20 cellular contexts compared by ENCODE assay signal in the genomic region with DNA sequence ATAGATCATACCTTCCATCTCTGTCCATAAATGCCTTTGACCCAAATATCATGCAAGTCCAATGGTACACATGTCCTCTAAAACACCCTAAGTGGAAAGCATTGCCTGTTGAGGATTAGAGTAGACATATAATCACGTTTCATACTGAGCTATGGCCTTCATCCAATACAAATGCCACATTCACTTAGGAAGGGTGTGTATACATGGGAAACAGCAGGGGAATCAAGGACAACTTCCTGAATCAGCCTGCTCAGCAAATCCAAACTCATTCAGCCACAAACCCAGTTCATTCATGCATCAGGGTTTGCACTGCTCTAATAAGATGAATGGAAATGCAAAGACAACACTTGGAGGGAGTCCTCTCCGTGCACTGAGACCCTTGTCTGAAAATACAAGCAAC.
DNase-seq lines count a peak whose midpoint lies in the region; ATAC-seq, FAIRE-seq and TF ChIP-seq lines count a peak whose summit lies in the region.
"Had no signal": no experiment of that assay in that cellular context is flagged by ENCODE, and none has a peak within 500 bp of the region (broad histone marks: within the 10 kb centered on the region; RNA-seq: fewer than 3 reads in every experiment).

No MANE protein-coding gene starts in this region.

- ATAC-seq in sciatic nerve: no peak
- ATAC-seq: activated T-helper 17 cell treated with anti-CD3 and anti-CD28 coated beads, Interleukin-2, amount 50 U/mL, for 72 hours; lower lobe of right lung; stimulated activated memory B cell treated with anti-CD40 and anti-IgM and Interleukin-4, amounts not matched to agents 10 μg/mL and 1 μg/mL and 100 μg/mL, for 72 hours; WTC11 had no signal

- no peak overlapping the region for H3K4me3 ChIP-seq in uterus
- H3K4me3 ChIP-seq: cardiac muscle cell, dorsolateral prefrontal cortex, lower lobe of right lung, tibial nerve had no signal

- intact Hi-C loops in uterus (cut with DNase I; ENCODE audit: low total_unique reads) (no loop called here), sciatic nerve (cut with DNase I) (no loop called here)

- peak overlapping the region; percentile 58 to 68 for H3K27ac ChIP-seq in uterus
- H3K27ac ChIP-seq: cardiac muscle cell, lower lobe of right lung, tibial nerve had no signal

- no peaks in the 10 kb centered on the region for H3K9me3 ChIP-seq in uterus
- H3K9me3 ChIP-seq: lower lobe of right lung, tibial nerve had no signal

- FAIRE-seq in islet of Langerhans (lab: Jason Lieb, UNC): peak; percentile 98

- no peaks in the 10 kb centered on the region for H3K36me3 ChIP-seq in uterus
- H3K36me3 ChIP-seq: cardiac muscle cell, lower lobe of right lung, tibial nerve had no signal

- peaks cover 3 to 11% of the 10 kb centered on the region in 2 donors for H3K4me1 ChIP-seq in uterus
- H3K4me1 ChIP-seq: lower lobe of right lung, tibial nerve had no signal

- TF ChIP-seq CTCF in uterus (IDR thresholded peaks at IDR 0.05): no peak

- peak; percentile 28 for DNase-seq in NCI-H510A treated with DMSO at 0.1 percent for 48 hours (lab: John Stamatoyannopoulos, UW)
- DNase-seq in NCI-H510A (lab: John Stamatoyannopoulos, UW): no peak
- no peak for DNase-seq in uterus
- no peak for DNase-seq in NAMALWA (ENCODE audit: low spot score)
- DNase-seq in activated CD8-positive, alpha-beta memory T cell treated with anti-CD3 and anti-CD28 coated beads for 24 hours: no peak
- no peak for DNase-seq in sciatic nerve (ENCODE audit: low spot score)
- DNase-seq: ACHN; CD4-positive, alpha-beta T cell; lower lobe of right lung; naive B cell; NCI-H2171; Right ventricle myocardium superior had no signal

- no peaks in the 10 kb centered on the region for H3K27me3 ChIP-seq in uterus
- H3K27me3 ChIP-seq: dorsolateral prefrontal cortex had no signal

- no peak for TF ChIP-seq POLR2A in uterus (IDR thresholded peaks at IDR 0.05)

TF ChIP-seq in PFSK-1, 5 proteins besides CTCF, POLR2A, EP300 and RAD21:
- TF ChIP-seq SIN3A (IDR thresholded peaks at IDR 0.05; ENCODE audit: borderline replicate concordance, insufficient read depth, low read length) (peak; percentile 91), TAF1 (IDR thresholded peaks at IDR 0.05; ENCODE audit: borderline replicate concordance, insufficient read depth, low read length) (no peak), FOXP2 (optimal IDR thresholded peaks at IDR 0.05; ENCODE audit: borderline replicate concordance, extremely low read depth, extremely low read length, insufficient read depth) (no peak), REST (IDR thresholded peaks at IDR 0.05; ENCODE audit: insufficient read depth in 1 of 2, low read depth in 2 of 2, low read length in 2 of 2) (no peak), POLR2AphosphoS5 (IDR thresholded peaks at IDR 0.05; ENCODE audit: low read depth, low read length) (peak; percentile 96)
